ENCODE assay signal across 10 cellular contexts in the genomic region with DNA sequence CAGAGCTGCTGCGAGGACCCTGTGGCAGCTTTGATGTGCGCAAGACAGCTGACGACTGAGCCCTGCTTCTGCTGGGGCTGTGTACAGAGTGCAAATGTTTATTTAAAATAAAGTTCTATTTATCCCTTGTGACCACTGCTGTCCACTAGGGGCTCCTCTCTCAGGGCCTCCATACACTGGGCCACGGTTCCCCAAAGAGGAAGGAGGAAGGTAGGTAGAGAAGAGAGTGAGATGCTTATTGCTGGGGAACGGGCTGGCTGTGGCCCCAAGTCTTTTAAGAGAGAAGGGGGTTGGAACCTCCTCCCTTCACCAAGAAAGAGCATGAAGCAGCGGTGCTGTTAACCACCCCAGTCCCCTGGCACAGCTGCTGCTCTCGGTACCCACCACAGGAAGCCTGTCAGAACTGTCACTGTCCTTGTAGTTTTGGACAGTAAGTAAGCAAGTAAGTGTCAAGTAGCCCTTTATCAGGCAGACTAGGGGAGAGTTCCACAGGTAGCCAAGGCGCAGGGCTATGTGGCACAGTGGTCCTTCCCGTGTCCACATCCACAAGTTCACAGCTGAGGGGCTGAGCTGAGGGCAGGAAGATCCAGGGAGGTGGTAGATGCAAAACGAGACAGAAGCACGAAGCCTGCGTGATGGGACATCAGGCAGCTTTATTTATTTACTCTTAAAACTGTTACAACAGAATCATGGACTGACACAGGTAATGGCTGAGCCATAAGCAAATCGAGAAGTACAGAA. TPM values are rescaled to one million over a fixed set of nuclear protein-coding genes. Genes with fewer than 3 reads are reported as not detected.
DNase-seq lines count a peak whose midpoint lies in the region; ATAC-seq and TF ChIP-seq lines count a peak whose summit lies in the region.
"Had no signal": no experiment of that assay in that cellular context is flagged by ENCODE, and none has a peak within 500 bp of the region (broad histone marks: within the 10 kb centered on the region; RNA-seq: fewer than 3 reads in every experiment).

No MANE protein-coding gene starts in this region.

- BruUV-seq in A673 (replicated peaks; lab: Mats Ljungman, UMichigan) = no TSS peak

- peak overlapping the region in 5 of 6 donors; percentile 21 to 65 (median 53) for H3K27ac Mint-ChIP-seq in immature natural killer cell

- CTCF ChIA-PET in A673 (lab: Charles Lee) = no interaction called here

- no peaks in the 10 kb centered on the region for H3K4me1 Mint-ChIP-seq in immature natural killer cell

- peaks cover 0 to 5% (median 0%) of the 10 kb centered on the region in 3 donors for H3K36me3 Mint-ChIP-seq in immature natural killer cell

- H3K4me1 ChIP-seq in A673 (ENCODE audit: insufficient read depth, low read length, poor library complexity, severe bottlenecking) = no peaks in the 10 kb centered on the region
- H3K4me1 ChIP-seq: HAP-1 had no signal

- DNase-seq in A673 (ENCODE audit: low spot score) (no peak), WERI-Rb-1 (peak; percentile 36), immature natural killer cell (no peak), islet precursor cell (no peak), putamen (ENCODE audit: low spot score) (no peak)
- DNase-seq in stimulated activated naive CD4-positive, alpha-beta T cell (lab: John Stamatoyannopoulos, UW) = no peak

- H3K27me3 ChIP-seq in A673 (replicated peaks; ENCODE audit: insufficient read depth, low read depth, low read length, poor library complexity) = no peaks in the 10 kb centered on the region
- H3K27me3 ChIP-seq in WERI-Rb-1 (ENCODE audit: insufficient read depth, low read depth, severe bottlenecking) = no peaks in the 10 kb centered on the region

- POLR2A ChIA-PET in A673 (lab: Charles Lee; ENCODE audit: low non-redundant PET) = no interaction called here

- H3K27me3 Mint-ChIP-seq in immature natural killer cell (ENCODE audit: low read depth in 3 of 3) = peaks cover 2 to 6% (median 2%) of the 10 kb centered on the region in 3 donors
- H3K27me3 Mint-ChIP-seq: activated naive CD8-positive, alpha-beta T cell had no signal

- H3K36me3 ChIP-seq in A673 (ENCODE audit: insufficient read depth, low read length, poor library complexity, severe bottlenecking) (peaks cover 29% of the 10 kb centered on the region), WERI-Rb-1 (peaks cover 92% of the 10 kb centered on the region)

- TF ChIP-seq CTCF in A673 (conservative IDR thresholded peaks at IDR 0.05; ENCODE audit: low read depth, low read length) (peak; percentile 41), GM12872 (IDR thresholded peaks at IDR 0.05; ENCODE audit: insufficient read depth, low read depth, low read length) (peak; percentile 50), WERI-Rb-1 (IDR thresholded peaks at IDR 0.05; ENCODE audit: low read depth, low read length) (peak; percentile 39)

- intact Hi-C loops in A673 (cut with micrococcal nuclease; ENCODE audit: unreplicated experiment) = no loop called here

- H3K9me3 ChIP-seq in A673 (ENCODE audit: low read depth, low read length, poor library complexity, severe bottlenecking) (no peaks in the 10 kb centered on the region), WERI-Rb-1 (ENCODE audit: severe bottlenecking) (no peaks in the 10 kb centered on the region)
- H3K9me3 ChIP-seq: HAP-1 had no signal

- no peak for ATAC-seq in HG03378 (IDR thresholded peaks at IDR 0.05; ENCODE audit: unreplicated experiment)

- H3K4me3 ChIP-seq in A673 (ENCODE audit: low read depth, low read length, poor library complexity, severe bottlenecking) (no peak overlapping the region), WERI-Rb-1 (ENCODE audit: low read depth, low read length) (no peak overlapping the region)
- H3K4me3 ChIP-seq: HAP-1 had no signal

- no peak overlapping the region for H3K4me3 Mint-ChIP-seq in immature natural killer cell
- H3K4me3 Mint-ChIP-seq: activated naive CD8-positive, alpha-beta T cell had no signal

- H3K9me3 Mint-ChIP-seq in immature natural killer cell = peaks cover 0 to 2% (median 0%) of the 10 kb centered on the region in 6 donors

- H3K27ac ChIP-seq in A673 (ENCODE audit: low read depth, low read length, poor library complexity, severe bottlenecking) (no peak overlapping the region), WERI-Rb-1 (no peak overlapping the region)

RNA-seq across cellular contexts. Expression of gene DHX30, which starts 47.3 kb away (rescaled TPM):
- total RNA-seq in A673 (2021) = 80.2 and 84.5 TPM in 2 replicates
- polyA plus RNA-seq in immature natural killer cell = 10 to 100 TPM; 23.2 to 44.4 (median 28.0) TPM
